In the genomic region with DNA sequence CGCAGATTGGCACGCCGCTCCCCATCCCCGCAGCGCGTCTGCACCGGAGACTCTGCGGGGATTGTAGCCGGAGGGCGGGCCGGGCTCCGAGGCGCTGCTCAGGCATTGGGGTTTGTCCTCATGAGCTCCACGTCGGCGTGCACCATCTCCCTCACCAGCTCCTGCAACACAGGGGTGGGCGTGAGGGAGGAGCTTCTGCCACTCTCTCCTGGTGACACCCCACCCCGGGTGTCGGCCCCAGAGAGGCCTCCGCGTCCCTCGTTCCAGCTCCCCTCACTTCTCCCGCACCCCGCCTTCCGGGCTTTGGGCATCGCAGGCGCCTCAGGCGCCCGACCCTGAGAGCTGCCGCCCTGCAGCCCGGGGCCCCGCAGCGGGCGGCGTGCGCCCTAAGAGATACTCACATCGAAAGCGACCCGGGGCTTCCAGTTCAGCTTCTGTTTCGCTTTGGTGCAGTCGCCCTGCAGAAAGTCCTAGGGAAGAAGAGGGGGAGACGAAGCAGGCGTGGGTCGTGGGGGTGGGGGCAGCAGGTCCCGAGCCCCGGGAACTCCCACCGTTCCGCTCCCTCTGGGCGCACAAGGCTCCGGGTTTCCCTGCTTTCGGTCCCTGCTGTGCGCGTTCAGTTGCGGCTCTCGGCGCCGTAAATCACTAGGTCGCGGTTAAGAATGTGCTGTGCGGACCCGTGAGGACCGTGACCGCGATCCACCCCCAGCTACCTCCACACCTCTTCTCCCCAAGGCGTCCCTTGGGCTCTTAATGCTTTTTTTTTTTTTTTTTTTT, we compare ENCODE assay signal across 9 cellular contexts. TPM values are rescaled to one million over a fixed set of nuclear protein-coding genes. Genes with fewer than 3 reads are reported as not detected.
DNase-seq lines count a peak whose midpoint lies in the region; ATAC-seq and TF ChIP-seq lines count a peak whose summit lies in the region.
"Had no signal": no experiment of that assay in that cellular context is flagged by ENCODE, and none has a peak within 500 bp of the region (broad histone marks: within the 10 kb centered on the region; RNA-seq: fewer than 3 reads in every experiment).

No MANE protein-coding gene starts in this region.

- H3K9me3 ChIP-seq in right cardiac atrium (ENCODE audit: control insufficient read depth, low read length), result no peaks in the 10 kb centered on the region
- no peaks in the 10 kb centered on the region for H3K9me3 ChIP-seq in skeletal muscle tissue (ENCODE audit: control insufficient read depth in 3 of 3, low read length in 3 of 3)
- no peaks in the 10 kb centered on the region for H3K9me3 ChIP-seq in mucosa of descending colon

- TF ChIP-seq CTCF in mucosa of descending colon (IDR thresholded peaks at IDR 0.05), result no peak

- peak overlapping the region; percentile 31 for H3K27ac ChIP-seq in right cardiac atrium (ENCODE audit: low read length)
- H3K27ac ChIP-seq in skeletal muscle tissue (ENCODE audit: low read depth, low read length), result no peak overlapping the region
- H3K27ac ChIP-seq: KMS-11 had no signal

- DNase-seq in activated T-cell treated with anti-CD3 and anti-CD28 coated beads, Interleukin-2, amount 50 U/mL, for 48 hours, result peak; percentile 46 to 48
- DNase-seq in right cardiac atrium (peak; percentile 63 to 82 (median 78)), mucosa of descending colon (no peak), NCI-H1417 treated with DMSO at 0.1 percent for 48 hours (lab: John Stamatoyannopoulos, UW) (no peak), KBM-7 (no peak), NCI-H187 treated with DMSO at 0.1 percent for 48 hours (lab: John Stamatoyannopoulos, UW) (no peak)

- H3K4me3 ChIP-seq in right cardiac atrium (ENCODE audit: low read length) (peak overlapping the region; percentile 51), skeletal muscle tissue (ENCODE audit: low read length in 3 of 3) (peak overlapping the region; percentile 77 to 86 (median 80)), mucosa of descending colon (no peak overlapping the region)

- H3K4me1 ChIP-seq in right cardiac atrium (ENCODE audit: control insufficient read depth, insufficient read depth, low read length) (peaks cover 2% of the 10 kb centered on the region), skeletal muscle tissue (ENCODE audit: control insufficient read depth in 3 of 3, insufficient read depth in 3 of 3, low read length in 3 of 3) (peaks cover 8 to 13% (median 9%) of the 10 kb centered on the region in 3 donors), mucosa of descending colon (ENCODE audit: low read depth) (peaks cover 6% of the 10 kb centered on the region)

- peak overlapping the region; percentile 40 to 79 (median 65) for H3K9ac ChIP-seq in skeletal muscle tissue (ENCODE audit: low read depth in 1 of 3, low read length in 3 of 3)
- H3K9ac ChIP-seq: KMS-11 had no signal

- intact Hi-C loops in right cardiac atrium (cut with DNase I) (no loop called here), mucosa of descending colon (cut with DNase I, micrococcal nuclease) (no loop called here)

- 9% methylated on average over 65 of the region's 65 CpGs for WGBS in right cardiac atrium

- H3K27me3 ChIP-seq in right cardiac atrium (ENCODE audit: control insufficient read depth, insufficient read depth), result no peaks in the 10 kb centered on the region
- H3K27me3 ChIP-seq in skeletal muscle tissue (ENCODE audit: control insufficient read depth in 3 of 3, insufficient read depth in 3 of 3, low read length in 3 of 3), result peaks cover 78 to 89% (median 82%) of the 10 kb centered on the region in 3 donors

- in situ Hi-C loops in KBM-7 (cut with MboI; ENCODE audit: low pct_unique_long_range_greater_than_20kb, low sequenced_read_pairs), result no loop called here

- H3K36me3 ChIP-seq in skeletal muscle tissue (ENCODE audit: control insufficient read depth in 3 of 3, insufficient read depth in 3 of 3, low read length in 3 of 3), result no peaks in the 10 kb centered on the region
- no peaks in the 10 kb centered on the region for H3K36me3 ChIP-seq in mucosa of descending colon (ENCODE audit: low read depth)

- ATAC-seq in GM19468 (IDR thresholded peaks at IDR 0.05; ENCODE audit: extremely low read depth, unreplicated experiment) (peak; percentile 68), right cardiac atrium (peak; percentile 47 to 64), mucosa of descending colon (no peak)

RNA-seq across cellular contexts. Expression of gene FOXC1, which starts 14.5 kb away (rescaled TPM):
- total RNA-seq in right cardiac atrium (10 to 100 TPM; 15.1 to 25.0 (median 21.9) TPM), skeletal muscle tissue (1.6 TPM), mucosa of descending colon (1 to 10 TPM; 1.1 to 1.7 (median 1.6) TPM)
- polyA plus RNA-seq in right cardiac atrium, result 7.2 TPM

Comparison
In these comparisons a context has a peak if more than half of its experiments do, and no peak if none do; other contexts are left out.
1. DNase-seq: peak in activated T-cell treated with anti-CD3 and anti-CD28 coated beads, Interleukin-2, amount 50 U/mL, for 48 hours (2 of 2) and right cardiac atrium (3 of 3); none in mucosa of descending colon (0 of 3), NCI-H1417 treated with DMSO at 0.1 percent for 48 hours (single experiment), KBM-7 (single experiment) and NCI-H187 treated with DMSO at 0.1 percent for 48 hours (single experiment).